In the genomic region with DNA sequence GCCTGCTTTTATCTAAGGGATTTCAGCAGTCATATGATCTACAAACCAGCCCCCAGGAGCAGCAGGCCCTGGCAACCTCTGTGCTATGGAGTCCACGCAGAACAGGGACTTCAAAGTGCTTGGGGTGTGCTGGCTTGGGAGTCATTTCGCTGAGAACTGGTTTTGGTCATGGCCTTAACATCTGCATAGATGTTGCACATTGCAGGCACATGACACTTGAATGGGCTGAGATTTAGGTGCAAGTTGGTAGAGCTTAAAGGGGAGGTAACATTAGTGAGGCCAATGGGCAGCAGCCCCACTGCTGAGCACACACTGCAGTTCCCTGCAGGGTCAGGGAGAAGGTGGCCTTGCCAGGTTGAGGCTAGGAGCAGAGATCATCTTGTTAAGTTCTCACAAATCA, we compare ENCODE assay signal across 18 cellular contexts. TPM values are rescaled to one million over a fixed set of nuclear protein-coding genes. Genes with fewer than 3 reads are reported as not detected.
DNase-seq lines count a peak whose midpoint lies in the region; ATAC-seq, FAIRE-seq and TF ChIP-seq lines count a peak whose summit lies in the region.
"Had no signal": no experiment of that assay in that cellular context is flagged by ENCODE, and none has a peak within 500 bp of the region (broad histone marks: within the 10 kb centered on the region; RNA-seq: fewer than 3 reads in every experiment).

No MANE protein-coding gene starts in this region.

- WGBS in H1 (ENCODE audit: extremely low coverage in 1 of 2, insufficient coverage in 1 of 2, insufficient read length in 1 of 2, insufficient replicate concordance in 2 of 2, low coverage in 1 of 2, low lambda C conversion rate in 2 of 2, missing lambda C conversion rate in 1 of 2), 2 experiments: 85% methylated on average over 2 of the region's 2 CpGs; no CpG with 5 or more reads in 1 of the 2 experiments

- no peak overlapping the region for H3K14ac ChIP-seq in H1 (ENCODE audit: insufficient read length)

- peak overlapping the region; percentile 52 for H2BK120ac ChIP-seq in H1 (replicated peaks; ENCODE audit: low read depth, low read length)

- H3K36me3 Mint-ChIP-seq in stimulated activated naive CD8-positive, alpha-beta T cell treated with anti-CD3 and anti-CD28 coated beads, Interleukin-15, Interleukin-2, amounts not matched to agents 100 ng/mL and 50 ng/mL, for 24 hours (ENCODE audit: low read depth): peaks cover 20% of the 10 kb centered on the region
- no peaks in the 10 kb centered on the region for H3K36me3 Mint-ChIP-seq in nephron (ENCODE audit: low read depth)

- H3K18ac ChIP-seq in H1 (ENCODE audit: extremely low read depth, low read length): no peak overlapping the region

- no peaks in the 10 kb centered on the region for H3K9me3 Mint-ChIP-seq in stimulated activated naive CD8-positive, alpha-beta T cell treated with anti-CD3 and anti-CD28 coated beads, Interleukin-15, Interleukin-2, amounts not matched to agents 100 ng/mL and 50 ng/mL, for 24 hours
- no peaks in the 10 kb centered on the region for H3K9me3 Mint-ChIP-seq in stimulated activated naive CD8-positive, alpha-beta T cell treated with anti-CD3 and anti-CD28 coated beads, Interleukin-15, amount 100 ng/mL, for 72 hours
- H3K9me3 Mint-ChIP-seq in nephron: no peaks in the 10 kb centered on the region
- H3K9me3 Mint-ChIP-seq: activated naive CD4-positive, alpha-beta T cell treated with anti-CD3 and anti-CD28 coated beads for 36 hours; T-helper 2 cell treated with Interferon-gamma antibody and Interleukin-4, amounts not matched to agents 5 μg/mL and 100 μg/mL, for 36 hours had no signal

- H3K4me3 ChIP-seq in H1 (ENCODE audit: extremely low read depth in 1 of 4, insufficient read depth in 2 of 4, low read depth in 3 of 4, low read length in 4 of 4) (no peak overlapping the region), tibial artery (no peak overlapping the region)
- H3K4me3 ChIP-seq: cardiac muscle cell had no signal

- peak overlapping the region; percentile 34 for H4K91ac ChIP-seq in H1 (replicated peaks; ENCODE audit: insufficient read length, low read length)

- POLR2A ChIA-PET in H1 (lab: Charles Lee; ENCODE audit: partially characterized antibody): interaction anchor here (0.9 to 5.2 kb wide), 3 partner anchors 10 to 24 kb away, joined by 3 to 34 read pairs (median 4); no protein-coding TSS in a partner anchor

- CTCF ChIA-PET in H1 (lab: Charles Lee; ENCODE audit: partially characterized antibody): interaction anchor here (0.6 to 2.1 kb wide), 8 partner anchors 8 to 477 kb away, joined by 3 to 7 read pairs (median 4); no protein-coding TSS in a partner anchor

- H3K4me1 ChIP-seq in H1 (replicated peaks in 1 of 4; ENCODE audit: control insufficient read depth in 3 of 4, insufficient read depth in 4 of 4, low read length in 3 of 4): peaks cover 5 to 28% (median 24%) of the 10 kb centered on the region in 4 experiments
- H3K4me1 ChIP-seq in tibial artery: peaks cover 0 to 48% (median 33%) of the 10 kb centered on the region in 4 donors

- H3K4me2 ChIP-seq in H1 (ENCODE audit: insufficient read depth in 1 of 2, low read depth in 2 of 2, low read length in 2 of 2): no peak overlapping the region; a peak in 1 of 4 replicates

- H3K27ac Mint-ChIP-seq in stimulated activated naive CD8-positive, alpha-beta T cell treated with anti-CD3 and anti-CD28 coated beads, Interleukin-15, Interleukin-2, amounts not matched to agents 100 ng/mL and 50 ng/mL, for 24 hours: peak overlapping the region; percentile 5
- no peak overlapping the region for H3K27ac Mint-ChIP-seq in stimulated activated naive CD8-positive, alpha-beta T cell treated with anti-CD3 and anti-CD28 coated beads, Interleukin-15, amount 100 ng/mL, for 72 hours
- peak overlapping the region; percentile 36 to 46 (median 46) for H3K27ac Mint-ChIP-seq in nephron
- H3K27ac Mint-ChIP-seq: activated naive CD4-positive, alpha-beta T cell treated with anti-CD3 and anti-CD28 coated beads for 36 hours; T-helper 2 cell treated with Interferon-gamma antibody and Interleukin-4, amounts not matched to agents 5 μg/mL and 100 μg/mL, for 36 hours had no signal

- TF ChIP-seq POLR2A in H1 (IDR thresholded peaks at IDR 0.05; ENCODE audit: control extremely low read depth in 1 of 2, low read depth in 2 of 2, low read length in 2 of 2): no peak

- H4K20me1 ChIP-seq in H1 (replicated peaks in 1 of 2; ENCODE audit: control insufficient read depth in 1 of 2, insufficient read depth in 2 of 2, low read length in 2 of 2): peaks cover 0 to 3% of the 10 kb centered on the region in 2 experiments

- H3K27me3 Mint-ChIP-seq in stimulated activated naive CD8-positive, alpha-beta T cell treated with anti-CD3 and anti-CD28 coated beads, Interleukin-15, Interleukin-2, amounts not matched to agents 100 ng/mL and 50 ng/mL, for 24 hours: no peaks in the 10 kb centered on the region
- no peaks in the 10 kb centered on the region for H3K27me3 Mint-ChIP-seq in stimulated activated naive CD8-positive, alpha-beta T cell treated with anti-CD3 and anti-CD28 coated beads, Interleukin-15, amount 100 ng/mL, for 72 hours
- H3K27me3 Mint-ChIP-seq in nephron (ENCODE audit: low read depth): no peaks in the 10 kb centered on the region

- H2BK5ac ChIP-seq in H1 (ENCODE audit: low read depth, low read length): peak overlapping the region; percentile 76; the same call in 1 of the 2 replicates

- no peak for ATAC-seq in stimulated activated naive CD8-positive, alpha-beta T cell treated with anti-CD3 and anti-CD28 coated beads, Interleukin-15, amount 100 ng/mL, for 72 hours
- ATAC-seq in GM19324 (IDR thresholded peaks at IDR 0.05; ENCODE audit: low FRiP score, unreplicated experiment) (no peak), GM19452 (IDR thresholded peaks at IDR 0.05; ENCODE audit: unreplicated experiment) (no peak)
- ATAC-seq: left ventricle myocardium superior had no signal

- no peak overlapping the region for H3K23ac ChIP-seq in H1 (ENCODE audit: insufficient read length)

- 0 out of 2 replicates have a peak overlapping the region, but pooled peaks have one; percentile 40 for H2BK15ac ChIP-seq in H1 (ENCODE audit: low read length)

- no peak for TF ChIP-seq EP300 in H1 (IDR thresholded peaks at IDR 0.05; ENCODE audit: borderline replicate concordance in 1 of 2, low read depth in 2 of 2, low read length in 2 of 2)

- H2BK20ac ChIP-seq in H1 (ENCODE audit: low read length): no peak overlapping the region

- H3K79me2 ChIP-seq in H1 (ENCODE audit: control insufficient read depth in 1 of 2, insufficient read depth in 2 of 2, low read length in 2 of 2): peaks cover 8 to 88% of the 10 kb centered on the region in 2 experiments

- peaks cover 94% of the 10 kb centered on the region for H3K4me1 Mint-ChIP-seq in stimulated activated naive CD8-positive, alpha-beta T cell treated with anti-CD3 and anti-CD28 coated beads, Interleukin-15, Interleukin-2, amounts not matched to agents 100 ng/mL and 50 ng/mL, for 24 hours (ENCODE audit: low read depth)
- peaks cover 92% of the 10 kb centered on the region for H3K4me1 Mint-ChIP-seq in stimulated activated naive CD8-positive, alpha-beta T cell treated with anti-CD3 and anti-CD28 coated beads, Interleukin-15, amount 100 ng/mL, for 72 hours
- peaks cover 75% of the 10 kb centered on the region for H3K4me1 Mint-ChIP-seq in nephron

- H3K23me2 ChIP-seq in H1 (ENCODE audit: low read depth, low read length): no peaks in the 10 kb centered on the region

- TF ChIP-seq RAD21 in H1 (IDR thresholded peaks at IDR 0.05 in 1 of 2, conservative IDR thresholded peaks at IDR 0.05 in 1 of 2; ENCODE audit: low read depth in 2 of 2, low read length in 2 of 2): no peak

- no peak overlapping the region for H2AFZ ChIP-seq in H1 (ENCODE audit: low read length)

- FAIRE-seq in H1 (lab: Jason Lieb, UNC): no peak

- H3K79me1 ChIP-seq in H1 (ENCODE audit: low read depth, low read length): peaks cover 16% of the 10 kb centered on the region

- no peak overlapping the region for H3K9ac ChIP-seq in H1 (replicated peaks in 1 of 4; ENCODE audit: extremely low read depth in 1 of 4, low read depth in 3 of 4, low read length in 3 of 4)

- no peak overlapping the region for H4K5ac ChIP-seq in H1 (ENCODE audit: insufficient read length, low read depth, low read length)

- no peak overlapping the region for H3K4me3 Mint-ChIP-seq in stimulated activated naive CD8-positive, alpha-beta T cell treated with anti-CD3 and anti-CD28 coated beads, Interleukin-15, Interleukin-2, amounts not matched to agents 100 ng/mL and 50 ng/mL, for 24 hours
- no peak overlapping the region for H3K4me3 Mint-ChIP-seq in stimulated activated naive CD8-positive, alpha-beta T cell treated with anti-CD3 and anti-CD28 coated beads, Interleukin-15, amount 100 ng/mL, for 72 hours
- H3K4me3 Mint-ChIP-seq in nephron: no peak overlapping the region
- H3K4me3 Mint-ChIP-seq: activated naive CD4-positive, alpha-beta T cell treated with anti-CD3 and anti-CD28 coated beads for 36 hours; T-helper 2 cell treated with Interferon-gamma antibody and Interleukin-4, amounts not matched to agents 5 μg/mL and 100 μg/mL, for 36 hours had no signal

- peak overlapping the region; percentile 87 for H2AK5ac ChIP-seq in H1 (ENCODE audit: low read depth, low read length)

- intact Hi-C loops in tibial artery (cut with DNase I; ENCODE audit: low total_unique reads): no loop called here

- H3K9me3 ChIP-seq in H1 (ENCODE audit: insufficient read depth in 2 of 2, low read depth in 1 of 2, low read length in 1 of 2) (no peaks in the 10 kb centered on the region), tibial artery (no peaks in the 10 kb centered on the region)

- H3K4ac ChIP-seq in H1 (replicated peaks; ENCODE audit: insufficient read length, low read depth, low read length): no peak overlapping the region

- H3K56ac ChIP-seq in H1 (replicated peaks; ENCODE audit: insufficient read length, low read depth, low read length): no peak overlapping the region

- H4K8ac ChIP-seq in H1 (ENCODE audit: extremely low read depth, insufficient read depth, low read length): peak overlapping the region; percentile 45

- TF ChIP-seq CTCF in H1 (IDR thresholded peaks at IDR 0.05; ENCODE audit: control extremely low read depth in 1 of 3, insufficient read depth in 1 of 3, low read depth in 1 of 3, low read length in 3 of 3): no peak
- TF ChIP-seq CTCF in nephron (IDR thresholded peaks at IDR 0.05; ENCODE audit: unreplicated experiment in 3 of 3): no peak
- no peak for TF ChIP-seq CTCF in tibial artery (IDR thresholded peaks at IDR 0.05)

- H3K27me3 ChIP-seq in H1 (replicated peaks in 1 of 4; ENCODE audit: control insufficient read depth in 3 of 4, extremely low read depth in 1 of 4, insufficient read depth in 3 of 4, low read length in 3 of 4): no peaks in the 10 kb centered on the region
- H3K27me3 ChIP-seq in tibial artery: no peaks in the 10 kb centered on the region
- H3K27me3 ChIP-seq: cardiac muscle cell had no signal

- H3K27ac ChIP-seq in H1 (ENCODE audit: low read depth, low read length) (no peak overlapping the region), tibial artery (no peak overlapping the region)
- H3K27ac ChIP-seq: cardiac muscle cell had no signal

- peak overlapping the region; percentile 60 for H2BK12ac ChIP-seq in H1 (ENCODE audit: low read depth, low read length)

- no peak for DNase-seq in stimulated activated naive CD8-positive, alpha-beta T cell treated with anti-CD3 and anti-CD28 coated beads, Interleukin-15, amount 100 ng/mL, for 72 hours
- DNase-seq in H1 (ENCODE audit: low read depth in 1 of 2, low spot score in 2 of 2) (no peak), tibial artery (no peak), activated T-cell treated with anti-CD3 and anti-CD28 coated beads for 4 hours (no peak)
- DNase-seq: activated CD4-positive, alpha-beta T cell treated with anti-CD3 and anti-CD28 coated beads, Interleukin-2, amount 50 U/mL, for 48 hours; activated naive CD4-positive, alpha-beta T cell treated with anti-CD3 and anti-CD28 coated beads for 36 hours; DND-41; hypothalamus; left ventricle myocardium superior; NCI-H748 treated with DMSO at 0.1 percent for 48 hours; occipital lobe; stimulated activated CD4-positive, alpha-beta T cell treated with anti-CD3 and anti-CD28 coated beads, Interleukin-15, amount 100 ng/mL, for 24 hours had no signal

- H3K36me3 ChIP-seq in H1 (ENCODE audit: control insufficient read depth in 2 of 4, insufficient read depth in 4 of 4, low read length in 3 of 4) (no peaks in the 10 kb centered on the region), tibial artery (no peaks in the 10 kb centered on the region)
- H3K36me3 ChIP-seq: cardiac muscle cell had no signal

RNA-seq across cellular contexts. Expression of gene RREB1, which starts 43.6 kb away (rescaled TPM):
- total RNA-seq in H1 (2021; fragmentation: NEBNext Ultra II Directional; extraction: Animal tissue kit (Norgen Biotek cat#: 25700)): 30.9 and 34.7 TPM in 2 replicates
- 3.9 and 5.6 TPM in 2 replicates for polyA plus RNA-seq in H1 (2011; rRNA removed)
- 3.5 TPM for polyA plus RNA-seq in H1 (2011; cell fraction: cytosol; rRNA removed)
- 13.6 TPM for polyA plus RNA-seq in H1 (2011; cell fraction: nucleus; rRNA removed)
- 11.3 to 15.9 TPM (median 12.9 TPM) in 4 replicates for polyA plus RNA-seq in H1 (2012, experiment 1 of 2)
- polyA plus RNA-seq in H1 (2012, experiment 2 of 2): 5.0 TPM
- 10.9 TPM for polyA plus RNA-seq in H1 (2013, experiment 1 of 2)
- 10.1 TPM for polyA plus RNA-seq in H1 (2013, experiment 2 of 2)
- 19.3 and 22.7 TPM in 2 replicates for polyA minus RNA-seq in H1 (2011; rRNA and poly(A)+ RNA removed)
- 17.1 TPM for polyA minus RNA-seq in H1 (2011; cell fraction: cytosol; rRNA and poly(A)+ RNA removed)
- 21.1 TPM for polyA minus RNA-seq in H1 (2011; cell fraction: nucleus; rRNA and poly(A)+ RNA removed)

Comparison
In these comparisons a context has a peak if more than half of its experiments do, and no peak if none do; other contexts are left out.
1. H3K27ac Mint-ChIP-seq: peak in stimulated activated naive CD8-positive, alpha-beta T cell treated with anti-CD3 and anti-CD28 coated beads, Interleukin-15, Interleukin-2, amounts not matched to agents 100 ng/mL and 50 ng/mL, for 24 hours (single experiment) and nephron (3 of 3); none in stimulated activated naive CD8-positive, alpha-beta T cell treated with anti-CD3 and anti-CD28 coated beads, Interleukin-15, amount 100 ng/mL, for 72 hours (0 of 2).